ENCODE assay signal across 8 cellular contexts in the genomic region with DNA sequence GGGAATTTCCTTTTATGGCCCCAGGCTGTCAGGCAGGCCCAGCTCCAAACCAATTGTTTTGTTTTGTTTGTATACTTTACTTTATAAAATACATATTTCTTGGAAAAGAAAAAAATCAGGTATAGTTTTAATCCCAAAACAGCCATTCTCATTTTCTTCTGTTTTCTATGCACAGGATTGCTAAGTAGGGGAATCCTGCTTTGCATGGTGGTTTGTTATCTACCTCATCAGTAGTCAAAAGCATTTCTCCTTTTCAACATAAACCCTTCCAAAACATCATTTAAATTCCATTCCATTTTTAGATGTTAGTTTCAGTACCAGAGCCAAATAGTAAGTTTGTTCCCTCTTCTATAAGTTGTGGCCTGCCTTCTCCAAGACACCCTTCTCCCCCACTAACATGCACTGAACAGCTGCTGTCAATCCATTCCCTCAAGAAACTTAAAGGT. TPM values are rescaled to one million over a fixed set of nuclear protein-coding genes. Genes with fewer than 3 reads are reported as not detected.
A peak's percentile ranks its signal among the peaks of the same experiment; 100 is the strongest.
DNase-seq lines count a peak whose midpoint lies in the region; ATAC-seq and TF ChIP-seq lines count a peak whose summit lies in the region.

No MANE protein-coding gene starts in this region.

- H3K9me3 ChIP-seq in right lobe of liver (no peaks in the 10 kb centered on the region), tibial artery (no peaks in the 10 kb centered on the region)

- H3K27ac ChIP-seq in right lobe of liver (peak overlapping the region; percentile 55 to 91 (median 58)), tibial artery (peak overlapping the region; percentile 93 to 98)

- TF ChIP-seq POLR2A in right lobe of liver (IDR thresholded peaks at IDR 0.05): peak; percentile 49

- H3K27me3 ChIP-seq in right lobe of liver: no peaks in the 10 kb centered on the region
- no peaks in the 10 kb centered on the region for H3K27me3 ChIP-seq in tibial artery

- H3K4me1 Mint-ChIP-seq in activated T-helper 2 cell treated with anti-CD3 and anti-CD28 coated beads, Interferon-gamma antibody, Interleukin-2, Interleukin-4, amounts not matched to agents 10 μg/mL and 5 μg/mL and 100 μg/mL, durations not matched to agents 14 hours and 24 hours and 36 hours (ENCODE audit: low read depth): peaks cover 47% of the 10 kb centered on the region

- no peak for ATAC-seq in right lobe of liver
- no peak for ATAC-seq in HG02852 (IDR thresholded peaks at IDR 0.05; ENCODE audit: unreplicated experiment)
- ATAC-seq in GM19455 (IDR thresholded peaks at IDR 0.05; ENCODE audit: unreplicated experiment): no peak
- ATAC-seq in HG03432 (IDR thresholded peaks at IDR 0.05; ENCODE audit: unreplicated experiment): no peak

- H3K4me3 ChIP-seq in right lobe of liver (no peak overlapping the region), tibial artery (peak overlapping the region; percentile 23 to 83)

- H3K27ac Mint-ChIP-seq in activated T-helper 2 cell treated with anti-CD3 and anti-CD28 coated beads, Interferon-gamma antibody, Interleukin-2, Interleukin-4, amounts not matched to agents 10 μg/mL and 5 μg/mL and 100 μg/mL, durations not matched to agents 14 hours and 24 hours and 36 hours: peak overlapping the region; percentile 93

- H3K36me3 Mint-ChIP-seq in activated T-helper 2 cell treated with anti-CD3 and anti-CD28 coated beads, Interferon-gamma antibody, Interleukin-2, Interleukin-4, amounts not matched to agents 10 μg/mL and 5 μg/mL and 100 μg/mL, durations not matched to agents 14 hours and 24 hours and 36 hours (ENCODE audit: low read depth): peaks cover 53% of the 10 kb centered on the region

- no peak for TF ChIP-seq CTCF in right lobe of liver (IDR thresholded peaks at IDR 0.05)
- TF ChIP-seq CTCF in tibial artery (IDR thresholded peaks at IDR 0.05): no peak

- no peaks in the 10 kb centered on the region for H3K27me3 Mint-ChIP-seq in activated T-helper 2 cell treated with anti-CD3 and anti-CD28 coated beads, Interferon-gamma antibody, Interleukin-2, Interleukin-4, amounts not matched to agents 10 μg/mL and 5 μg/mL and 100 μg/mL, durations not matched to agents 14 hours and 24 hours and 36 hours (ENCODE audit: low read depth)

- intact Hi-C loops in activated T-helper 2 cell treated with anti-CD3 and anti-CD28 coated beads, Interferon-gamma antibody, Interleukin-2, Interleukin-4, amounts not matched to agents 10 μg/mL and 5 μg/mL and 100 μg/mL, durations not matched to agents 14 hours and 24 hours and 36 hours (cut with micrococcal nuclease): loop anchor here (1.0 to 5.0 kb wide), 5 partner anchors 63 to 285 kb away; a partner anchor contains a TSS
- intact Hi-C loops in right lobe of liver (cut with DNase I) (no loop called here), tibial artery (cut with DNase I; ENCODE audit: low total_unique reads) (loop anchor here (5.0 kb wide), 1 partner anchor 125 kb away; a partner anchor contains a TSS)

- peak overlapping the region; percentile 55 for H3K4me3 Mint-ChIP-seq in activated T-helper 2 cell treated with anti-CD3 and anti-CD28 coated beads, Interferon-gamma antibody, Interleukin-2, Interleukin-4, amounts not matched to agents 10 μg/mL and 5 μg/mL and 100 μg/mL, durations not matched to agents 14 hours and 24 hours and 36 hours (ENCODE audit: low read depth)

- H3K36me3 ChIP-seq in right lobe of liver (peaks cover 8 to 37% (median 19%) of the 10 kb centered on the region in 4 donors), tibial artery (peaks cover 36 to 42% (median 42%) of the 10 kb centered on the region in 3 donors)

- H3K9me3 Mint-ChIP-seq in activated T-helper 2 cell treated with anti-CD3 and anti-CD28 coated beads, Interferon-gamma antibody, Interleukin-2, Interleukin-4, amounts not matched to agents 10 μg/mL and 5 μg/mL and 100 μg/mL, durations not matched to agents 14 hours and 24 hours and 36 hours: no peaks in the 10 kb centered on the region

- peaks cover 0 to 43% (median 13%) of the 10 kb centered on the region in 4 donors for H3K4me1 ChIP-seq in right lobe of liver
- H3K4me1 ChIP-seq in tibial artery: peaks cover 4 to 68% (median 60%) of the 10 kb centered on the region in 4 donors

- peak; percentile 40 for DNase-seq in activated CD8-positive, alpha-beta memory T cell treated with anti-CD3 and anti-CD28 coated beads, Interleukin-2, amount 50 U/mL, for 48 hours
- DNase-seq in activated CD8-positive, alpha-beta memory T cell treated with anti-CD3 and anti-CD28 coated beads, Interleukin-2, amount 50 U/mL, for 4 hours: no peak
- DNase-seq in activated T-helper 2 cell treated with anti-CD3 and anti-CD28 coated beads, Interferon-gamma antibody, Interleukin-2, Interleukin-4, amounts not matched to agents 10 μg/mL and 5 μg/mL and 100 μg/mL, durations not matched to agents 14 hours and 24 hours and 36 hours (ENCODE audit: low spot score): no peak
- DNase-seq in right lobe of liver (no peak), tibial artery (no peak)

RNA-seq across cellular contexts. Expression of a gene that starts 3.6 kb away (rescaled TPM):
- 99.5 and 105 TPM in 2 replicates for total RNA-seq in activated T-helper 2 cell treated with anti-CD3 and anti-CD28 coated beads, Interferon-gamma antibody, Interleukin-2, Interleukin-4, amounts not matched to agents 10 μg/mL and 5 μg/mL and 100 μg/mL, durations not matched to agents 14 hours and 24 hours and 36 hours
- total RNA-seq in right lobe of liver: 10 to 100 TPM; 33.4 to 79.9 (median 55.0) TPM

RNA-seq across cellular contexts. Expression of a gene that starts 3.8 kb away (rescaled TPM):
- 29.4 and 30.1 TPM in 2 replicates for total RNA-seq in activated T-helper 2 cell treated with anti-CD3 and anti-CD28 coated beads, Interferon-gamma antibody, Interleukin-2, Interleukin-4, amounts not matched to agents 10 μg/mL and 5 μg/mL and 100 μg/mL, durations not matched to agents 14 hours and 24 hours and 36 hours
- total RNA-seq in right lobe of liver: 10 to 100 TPM; 11.3 to 17.1 (median 14.2) TPM

RNA-seq across cellular contexts. Expression of a gene that starts 4.8 kb away (rescaled TPM):
- 134 and 142 TPM in 2 replicates for total RNA-seq in activated T-helper 2 cell treated with anti-CD3 and anti-CD28 coated beads, Interferon-gamma antibody, Interleukin-2, Interleukin-4, amounts not matched to agents 10 μg/mL and 5 μg/mL and 100 μg/mL, durations not matched to agents 14 hours and 24 hours and 36 hours
- 10 to 100 TPM; 47.3 to 81.9 (median 60.4) TPM for total RNA-seq in right lobe of liver

RNA-seq across cellular contexts. Expression of a gene that starts 12.0 kb away (rescaled TPM):
- total RNA-seq in activated T-helper 2 cell treated with anti-CD3 and anti-CD28 coated beads, Interferon-gamma antibody, Interleukin-2, Interleukin-4, amounts not matched to agents 10 μg/mL and 5 μg/mL and 100 μg/mL, durations not matched to agents 14 hours and 24 hours and 36 hours: 36.2 and 39.1 TPM in 2 replicates
- 100 to 1,000 TPM in 2 of 6 experiments, 10 to 100 TPM in 4; 62.5 to 159 (median 81.0) TPM for total RNA-seq in right lobe of liver

RNA-seq across cellular contexts. Expression of a gene that starts 48.4 kb away (rescaled TPM):
- total RNA-seq in activated T-helper 2 cell treated with anti-CD3 and anti-CD28 coated beads, Interferon-gamma antibody, Interleukin-2, Interleukin-4, amounts not matched to agents 10 μg/mL and 5 μg/mL and 100 μg/mL, durations not matched to agents 14 hours and 24 hours and 36 hours: 0.51 and 0.57 TPM in 2 replicates
- 1 to 10 TPM; 1.8 to 9.2 (median 4.1) TPM for total RNA-seq in right lobe of liver

Comparison
In these comparisons a context has a peak if more than half of its experiments do, and no peak if none do; other contexts are left out.
1. H3K4me3 ChIP-seq: peak in tibial artery (2 of 2); none in right lobe of liver (0 of 3).
2. intact Hi-C loops: an anchor here in activated T-helper 2 cell treated with anti-CD3 and anti-CD28 coated beads, Interferon-gamma antibody, Interleukin-2, Interleukin-4, amounts not matched to agents 10 μg/mL and 5 μg/mL and 100 μg/mL, durations not matched to agents 14 hours and 24 hours and 36 hours (1.0 to 5.0 kb wide) and tibial artery (5.0 kb wide); none called in right lobe of liver.